1 cellular context compared by ENCODE assay signal in the genomic region with DNA sequence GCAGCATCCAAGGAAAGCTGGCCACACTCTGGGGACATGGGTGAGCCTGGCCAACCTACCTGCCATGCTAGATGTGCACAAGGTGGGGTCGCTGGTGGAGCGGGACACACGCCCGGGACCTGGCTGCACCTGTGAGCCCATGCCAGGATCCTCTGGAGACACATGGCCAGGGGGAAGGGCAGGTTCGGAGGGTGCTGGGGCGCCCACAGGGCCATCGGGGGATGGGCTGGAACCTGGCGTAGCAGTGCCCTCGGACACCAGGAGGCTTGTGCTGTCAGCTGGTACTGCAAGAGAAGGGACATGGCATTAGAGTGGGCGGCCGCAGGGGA.
TF ChIP-seq lines count a peak whose summit lies in the region.

No MANE protein-coding gene starts in this region.

TF ChIP-seq in HepG2, 621 proteins besides CTCF, POLR2A, EP300 and RAD21 (continued from another document):
- TF ChIP-seq, protein P1, sequence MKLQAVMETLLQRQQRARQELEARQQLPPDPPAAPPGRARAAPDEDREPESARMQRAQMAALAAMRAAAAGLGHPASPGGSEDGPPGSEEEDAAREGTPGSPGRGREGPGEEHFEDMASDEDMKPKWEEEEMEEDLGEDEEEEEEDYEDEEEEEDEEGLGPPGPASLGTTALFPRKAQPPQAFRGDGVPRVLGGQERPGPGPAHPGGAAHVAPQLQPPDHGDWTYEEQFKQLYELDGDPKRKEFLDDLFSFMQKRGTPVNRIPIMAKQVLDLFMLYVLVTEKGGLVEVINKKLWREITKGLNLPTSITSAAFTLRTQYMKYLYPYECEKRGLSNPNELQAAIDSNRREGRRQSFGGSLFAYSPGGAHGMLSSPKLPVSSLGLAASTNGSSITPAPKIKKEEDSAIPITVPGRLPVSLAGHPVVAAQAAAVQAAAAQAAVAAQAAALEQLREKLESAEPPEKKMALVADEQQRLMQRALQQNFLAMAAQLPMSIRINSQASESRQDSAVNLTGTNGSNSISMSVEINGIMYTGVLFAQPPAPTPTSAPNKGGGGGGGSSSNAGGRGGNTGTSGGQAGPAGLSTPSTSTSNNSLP (IDR thresholded peaks at IDR 0.05; ENCODE audit: low read depth, low read length) = no peak
- TF ChIP-seq HMG20A (CRISPR knock-in tag; IDR thresholded peaks at IDR 0.05; ENCODE audit: borderline replicate concordance) (no peak), FOXJ3 (CRISPR knock-in tag; IDR thresholded peaks at IDR 0.05; ENCODE audit: borderline replicate concordance) (no peak), HOXA9 (CRISPR knock-in tag; IDR thresholded peaks at IDR 0.05; ENCODE audit: borderline replicate concordance) (no peak)
- TF ChIP-seq, protein P2, sequence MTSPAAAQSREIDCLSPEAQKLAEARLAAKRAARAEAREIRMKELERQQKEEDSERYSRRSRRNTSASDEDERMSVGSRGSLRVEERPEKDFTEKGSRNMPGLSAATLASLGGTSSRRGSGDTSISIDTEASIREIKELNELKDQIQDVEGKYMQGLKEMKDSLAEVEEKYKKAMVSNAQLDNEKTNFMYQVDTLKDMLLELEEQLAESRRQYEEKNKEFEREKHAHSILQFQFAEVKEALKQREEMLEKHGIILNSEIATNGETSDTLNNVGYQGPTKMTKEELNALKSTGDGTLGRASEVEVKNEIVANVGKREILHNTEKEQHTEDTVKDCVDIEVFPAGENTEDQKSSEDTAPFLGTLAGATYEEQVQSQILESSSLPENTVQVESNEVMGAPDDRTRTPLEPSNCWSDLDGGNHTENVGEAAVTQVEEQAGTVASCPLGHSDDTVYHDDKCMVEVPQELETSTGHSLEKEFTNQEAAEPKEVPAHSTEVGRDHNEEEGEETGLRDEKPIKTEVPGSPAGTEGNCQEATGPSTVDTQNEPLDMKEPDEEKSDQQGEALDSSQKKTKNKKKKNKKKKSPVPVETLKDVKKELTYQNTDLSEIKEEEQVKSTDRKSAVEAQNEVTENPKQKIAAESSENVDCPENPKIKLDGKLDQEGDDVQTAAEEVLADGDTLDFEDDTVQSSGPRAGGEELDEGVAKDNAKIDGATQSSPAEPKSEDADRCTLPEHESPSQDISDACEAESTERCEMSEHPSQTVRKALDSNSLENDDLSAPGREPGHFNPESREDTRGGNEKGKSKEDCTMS (CRISPR knock-in tag; conservative IDR thresholded peaks at IDR 0.05) = no peak
